ENCODE assay signal across 11 cellular contexts in genomic region chr16:963913-964695, GRCh38. TPM values are rescaled to one million over a fixed set of nuclear protein-coding genes. Genes with fewer than 3 reads are reported as not detected.
A peak's percentile ranks its signal among the peaks of the same experiment; 100 is the strongest.
DNase-seq lines count a peak whose midpoint lies in the region; ATAC-seq and TF ChIP-seq lines count a peak whose summit lies in the region.
"Had no signal": no experiment of that assay in that cellular context is flagged by ENCODE, and none has a peak within 500 bp of the region (broad histone marks: within the 10 kb centered on the region; RNA-seq: fewer than 3 reads in every experiment).

No MANE protein-coding gene starts in this region.

- H3K27me3 ChIP-seq in CD4-positive, alpha-beta memory T cell (ENCODE audit: insufficient read depth, low read length): no peaks in the 10 kb centered on the region
- no peaks in the 10 kb centered on the region for H3K27me3 ChIP-seq in trophoblast cell (ENCODE audit: insufficient read depth, low read length)

- H2AK5ac ChIP-seq in trophoblast cell (ENCODE audit: low read length): no peak overlapping the region

- H3K9me3 ChIP-seq in CD4-positive, alpha-beta memory T cell (ENCODE audit: control insufficient read depth in 1 of 2, low read length in 2 of 2): no peaks in the 10 kb centered on the region
- no peaks in the 10 kb centered on the region for H3K9me3 ChIP-seq in SK-N-MC (ENCODE audit: low read depth, low read length)
- H3K9me3 ChIP-seq in trophoblast cell (ENCODE audit: insufficient read depth, low read depth, low read length): peaks cover 31% of the 10 kb centered on the region

- peak overlapping the region; percentile 34 to 36 for H3K4me3 ChIP-seq in CD4-positive, alpha-beta memory T cell (ENCODE audit: low read length in 2 of 2)
- H3K4me3 ChIP-seq in SK-N-MC (peak overlapping the region; percentile 65), choroid plexus epithelial cell (ENCODE audit: low read depth, low read length) (no peak overlapping the region), trophoblast cell (ENCODE audit: low read depth, low read length) (no peak overlapping the region)

- H3K79me2 ChIP-seq in trophoblast cell (ENCODE audit: control insufficient read depth, insufficient read depth, low read length, poor library complexity): no peaks in the 10 kb centered on the region

- CTCF ChIA-PET in CD4-positive, alpha-beta memory T cell (lab: Charles Lee; ENCODE audit: partially characterized antibody): interaction anchor here (0.9 to 1.9 kb wide), 7 partner anchors 17 to 252 kb away, joined by 3 to 9 read pairs (median 4); partner anchors contain the start of gene SOX8

- peak in 1 of 5 donors; percentile 12 for DNase-seq in CD4-positive, alpha-beta memory T cell
- DNase-seq in SK-N-MC (ENCODE audit: low read depth, low spot score) (no peak), choroid plexus epithelial cell (ENCODE audit: low read depth) (peak; percentile 34), trophoblast cell (peak; percentile 48 to 78), SHP77 treated with DMSO at 0.1 percent for 48 hours (lab: John Stamatoyannopoulos, UW) (no peak), DMS 273 (lab: John Stamatoyannopoulos, UW; ENCODE audit: unreplicated experiment) (no peak)
- DNase-seq: DMS153, NCI-H1092 treated with DMSO at 0.1 percent for 48 hours, T1000 had no signal

- POLR2A ChIA-PET in CD4-positive, alpha-beta memory T cell (lab: Charles Lee; ENCODE audit: partially characterized antibody): interaction anchor here (0.8 to 10.8 kb wide), 11 partner anchors 10 to 269 kb away, joined by 3 to 120 read pairs (median 5); partner anchors contain the start of gene SOX8

- H3K9ac ChIP-seq in SK-N-MC (ENCODE audit: insufficient read length) (no peak overlapping the region), trophoblast cell (ENCODE audit: low read length) (no peak overlapping the region)

- intact Hi-C loops in CD4-positive, alpha-beta memory T cell (cut with micrococcal nuclease): loop anchor here (5.0 kb wide), 1 partner anchor 33 kb away; no protein-coding TSS in a partner anchor

- H3K36me3 Mint-ChIP-seq in CD4-positive, alpha-beta memory T cell: peaks cover 25 to 27% of the 10 kb centered on the region in 2 donors

- no peak for ATAC-seq in GM19324 (IDR thresholded peaks at IDR 0.05; ENCODE audit: low FRiP score, unreplicated experiment)
- ATAC-seq in GM21723 (IDR thresholded peaks at IDR 0.05; ENCODE audit: unreplicated experiment): no peak

- H3K4me3 Mint-ChIP-seq in CD4-positive, alpha-beta memory T cell: peak overlapping the region; percentile 69 to 88 (median 84)

- peak overlapping the region; percentile 79 to 98 (median 95) for H3K27ac Mint-ChIP-seq in CD4-positive, alpha-beta memory T cell

- H4K91ac ChIP-seq in trophoblast cell (ENCODE audit: low read depth, low read length): no peak overlapping the region

- peaks cover 21 to 59% (median 44%) of the 10 kb centered on the region in 4 donors for H3K4me1 Mint-ChIP-seq in CD4-positive, alpha-beta memory T cell

- H3K79me1 ChIP-seq in trophoblast cell (ENCODE audit: low read length): no peaks in the 10 kb centered on the region

- peak overlapping the region; percentile 70 for H3K27ac ChIP-seq in CD4-positive, alpha-beta memory T cell (ENCODE audit: low read depth, low read length)
- H3K27ac ChIP-seq in SK-N-MC (peak overlapping the region; percentile 94), trophoblast cell (ENCODE audit: low read depth, low read length) (no peak overlapping the region)

- H2BK5ac ChIP-seq in trophoblast cell (ENCODE audit: low read depth, low read length, poor library complexity): no peak overlapping the region

- no peak overlapping the region for H3K18ac ChIP-seq in trophoblast cell (ENCODE audit: low read length)

- no peak overlapping the region for H3K4me2 ChIP-seq in trophoblast cell (ENCODE audit: low read length)

- no peaks in the 10 kb centered on the region for H3K36me3 ChIP-seq in CD4-positive, alpha-beta memory T cell (ENCODE audit: insufficient read depth, low read length)
- H3K36me3 ChIP-seq in SK-N-MC (ENCODE audit: insufficient read depth, low read length): peaks cover 10% of the 10 kb centered on the region; the same call in 1 of the 2 replicates
- no peaks in the 10 kb centered on the region for H3K36me3 ChIP-seq in trophoblast cell (ENCODE audit: control insufficient read depth in 1 of 2, insufficient read depth in 2 of 2, low read length in 2 of 2)

- no peak overlapping the region for H2BK12ac ChIP-seq in trophoblast cell (ENCODE audit: low read length)

- no CpG with 5 or more reads among the region's 21 CpGs for WGBS in trophoblast cell (ENCODE audit: extremely low coverage, insufficient coverage, insufficient read length)

- no peak overlapping the region for H3K4ac ChIP-seq in trophoblast cell (ENCODE audit: low read depth, low read length)

- H4K8ac ChIP-seq in trophoblast cell (ENCODE audit: low read depth, low read length): no peak overlapping the region

- no peak overlapping the region for H3K14ac ChIP-seq in trophoblast cell (ENCODE audit: low read length)

- no peak overlapping the region for H3K23ac ChIP-seq in trophoblast cell (ENCODE audit: low read length)

- no peak overlapping the region for H2AFZ ChIP-seq in trophoblast cell (ENCODE audit: insufficient read depth, low read length, poor library complexity)

- no peak overlapping the region for H4K12ac ChIP-seq in trophoblast cell (ENCODE audit: low read depth, low read length)

- no peak overlapping the region for H2BK120ac ChIP-seq in trophoblast cell (ENCODE audit: insufficient read depth, low read length, poor library complexity)

- peaks cover 35% of the 10 kb centered on the region for H3K4me1 ChIP-seq in CD4-positive, alpha-beta memory T cell (ENCODE audit: insufficient read depth, low read length)
- no peaks in the 10 kb centered on the region for H3K4me1 ChIP-seq in trophoblast cell (ENCODE audit: control insufficient read depth in 1 of 2, insufficient read depth in 2 of 2, low read length in 2 of 2)

- H3K27me3 Mint-ChIP-seq in CD4-positive, alpha-beta memory T cell: no peaks in the 10 kb centered on the region

- H3K9me3 Mint-ChIP-seq in CD4-positive, alpha-beta memory T cell: peaks cover 0 to 4% (median 0%) of the 10 kb centered on the region in 8 donors

- TF ChIP-seq CTCF in choroid plexus epithelial cell (conservative IDR thresholded peaks at IDR 0.05; ENCODE audit: low read depth, low read length): no peak

RNA-seq across cellular contexts. Expression of gene LMF1, which starts 6.7 kb away (rescaled TPM):
- total RNA-seq in CD4-positive, alpha-beta memory T cell: 10 to 100 TPM; 50.0 to 59.7 TPM
- polyA plus RNA-seq in CD4-positive, alpha-beta memory T cell: 10 to 100 TPM in 1 of 2 donors, 1 to 10 TPM in 1; 8.5 to 15.2 TPM
- 8.3 TPM in 2 replicates for polyA plus RNA-seq in trophoblast cell (2013)

RNA-seq across cellular contexts. Expression of gene SOX8, which starts 17.5 kb away (rescaled TPM):
- total RNA-seq in CD4-positive, alpha-beta memory T cell: 1 to 10 TPM; 3.1 to 3.4 TPM
- polyA plus RNA-seq in CD4-positive, alpha-beta memory T cell: 1 to 10 TPM in 1 of 2 donors, under 1 TPM in 1; 0.47 to 1.6 TPM
- 1.9 and 2.1 TPM in 2 replicates for polyA plus RNA-seq in trophoblast cell (2013)

Comparison
In these comparisons a context has a peak if more than half of its experiments do, and no peak if none do; other contexts are left out.
1. DNase-seq: peak in choroid plexus epithelial cell (single experiment) and trophoblast cell (2 of 2); none in SK-N-MC (single experiment), SHP77 treated with DMSO at 0.1 percent for 48 hours (single experiment) and DMS 273 (single experiment).
2. H3K4me3 ChIP-seq: peak in CD4-positive, alpha-beta memory T cell (2 of 2) and SK-N-MC (single experiment); none in choroid plexus epithelial cell (single experiment) and trophoblast cell (single experiment).